ENCODE assay signal across 1 cellular context in the genomic region with DNA sequence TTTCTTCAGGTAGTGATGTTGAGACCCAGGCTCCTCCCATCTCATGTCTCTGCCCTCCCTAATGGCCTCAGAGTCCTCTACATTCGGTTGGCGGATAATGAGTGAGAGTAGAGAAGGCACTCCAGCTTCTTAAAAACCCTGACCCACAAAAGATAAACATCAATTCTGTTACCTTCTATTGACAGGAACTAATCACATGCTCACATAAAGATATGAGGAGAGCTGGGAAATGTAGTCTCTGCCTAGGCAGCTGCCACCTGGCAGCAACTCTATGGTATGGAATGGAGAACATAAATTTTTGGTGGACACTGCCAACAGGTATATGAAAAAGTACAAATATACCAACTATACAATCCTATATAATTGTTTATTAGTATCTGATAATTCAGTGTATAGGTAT.
TF ChIP-seq lines count a peak whose summit lies in the region.

No MANE protein-coding gene starts in this region.

TF ChIP-seq in GM23338, 12 proteins besides CTCF, POLR2A, EP300 and RAD21 (continued from another document):
- no peak for TF ChIP-seq ZNF462 (CRISPR knock-in tag; IDR thresholded peaks at IDR 0.05)
- no peak for TF ChIP-seq JUNB (IDR thresholded peaks at IDR 0.05; ENCODE audit: unreplicated experiment)
- TF ChIP-seq, protein P1, sequence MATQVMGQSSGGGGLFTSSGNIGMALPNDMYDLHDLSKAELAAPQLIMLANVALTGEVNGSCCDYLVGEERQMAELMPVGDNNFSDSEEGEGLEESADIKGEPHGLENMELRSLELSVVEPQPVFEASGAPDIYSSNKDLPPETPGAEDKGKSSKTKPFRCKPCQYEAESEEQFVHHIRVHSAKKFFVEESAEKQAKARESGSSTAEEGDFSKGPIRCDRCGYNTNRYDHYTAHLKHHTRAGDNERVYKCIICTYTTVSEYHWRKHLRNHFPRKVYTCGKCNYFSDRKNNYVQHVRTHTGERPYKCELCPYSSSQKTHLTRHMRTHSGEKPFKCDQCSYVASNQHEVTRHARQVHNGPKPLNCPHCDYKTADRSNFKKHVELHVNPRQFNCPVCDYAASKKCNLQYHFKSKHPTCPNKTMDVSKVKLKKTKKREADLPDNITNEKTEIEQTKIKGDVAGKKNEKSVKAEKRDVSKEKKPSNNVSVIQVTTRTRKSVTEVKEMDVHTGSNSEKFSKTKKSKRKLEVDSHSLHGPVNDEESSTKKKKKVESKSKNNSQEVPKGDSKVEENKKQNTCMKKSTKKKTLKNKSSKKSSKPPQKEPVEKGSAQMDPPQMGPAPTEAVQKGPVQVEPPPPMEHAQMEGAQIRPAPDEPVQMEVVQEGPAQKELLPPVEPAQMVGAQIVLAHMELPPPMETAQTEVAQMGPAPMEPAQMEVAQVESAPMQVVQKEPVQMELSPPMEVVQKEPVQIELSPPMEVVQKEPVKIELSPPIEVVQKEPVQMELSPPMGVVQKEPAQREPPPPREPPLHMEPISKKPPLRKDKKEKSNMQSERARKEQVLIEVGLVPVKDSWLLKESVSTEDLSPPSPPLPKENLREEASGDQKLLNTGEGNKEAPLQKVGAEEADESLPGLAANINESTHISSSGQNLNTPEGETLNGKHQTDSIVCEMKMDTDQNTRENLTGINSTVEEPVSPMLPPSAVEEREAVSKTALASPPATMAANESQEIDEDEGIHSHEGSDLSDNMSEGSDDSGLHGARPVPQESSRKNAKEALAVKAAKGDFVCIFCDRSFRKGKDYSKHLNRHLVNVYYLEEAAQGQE (IDR thresholded peaks at IDR 0.05; ENCODE audit: unreplicated experiment) = no peak
- TF ChIP-seq STAT1 (IDR thresholded peaks at IDR 0.05; ENCODE audit: unreplicated experiment) = no peak
- no peak for TF ChIP-seq POLR2AphosphoS5 (IDR thresholded peaks at IDR 0.05; ENCODE audit: low read depth)
- no peak for TF ChIP-seq CREB1 (CRISPR knock-in tag; IDR thresholded peaks at IDR 0.05; ENCODE audit: low read depth)
- no peak for TF ChIP-seq ETS1 (IDR thresholded peaks at IDR 0.05)
